In the genomic region with DNA sequence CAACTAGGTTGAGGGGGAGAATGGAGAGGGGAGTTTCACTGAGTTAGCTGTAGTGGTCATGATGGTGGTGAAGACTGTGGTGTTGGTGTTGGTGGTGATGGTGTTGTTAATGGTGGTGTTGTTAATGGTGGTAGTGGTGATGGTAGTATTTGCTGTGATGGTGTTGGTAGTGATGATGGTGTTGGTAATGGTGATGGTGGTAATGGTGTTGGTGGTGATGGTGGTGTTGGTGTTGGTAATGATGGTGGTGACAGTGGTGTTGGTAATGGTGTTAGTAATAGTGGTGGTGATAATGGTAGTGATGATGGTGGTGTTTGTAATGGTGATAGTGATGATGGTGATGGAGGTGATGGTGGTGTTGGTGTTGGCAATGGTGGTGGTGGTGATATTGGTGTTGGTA, we compare ENCODE assay signal across 1 cellular context.
TF ChIP-seq lines count a peak whose summit lies in the region.

No MANE protein-coding gene starts in this region.

TF ChIP-seq in K562, 482 proteins besides CTCF, POLR2A, EP300 and RAD21:
- TF ChIP-seq CBFA2T2 (conservative IDR thresholded peaks at IDR 0.05) (no peak), CBX5 (IDR thresholded peaks at IDR 0.05; ENCODE audit: borderline replicate concordance, low read depth) (no peak), HLTF (IDR thresholded peaks at IDR 0.05) (0 out of 2 replicates have a peak, but pooled peaks have one; percentile 36), ARHGAP35 (IDR thresholded peaks at IDR 0.05; ENCODE audit: partially characterized antibody) (peak; percentile 48), LARP7 (IDR thresholded peaks at IDR 0.05) (0 out of 2 replicates have a peak, but pooled peaks have one; percentile 37), PRMT5 (CRISPR knock-in tag; IDR thresholded peaks at IDR 0.05) (no peak)
